In the genomic region with DNA sequence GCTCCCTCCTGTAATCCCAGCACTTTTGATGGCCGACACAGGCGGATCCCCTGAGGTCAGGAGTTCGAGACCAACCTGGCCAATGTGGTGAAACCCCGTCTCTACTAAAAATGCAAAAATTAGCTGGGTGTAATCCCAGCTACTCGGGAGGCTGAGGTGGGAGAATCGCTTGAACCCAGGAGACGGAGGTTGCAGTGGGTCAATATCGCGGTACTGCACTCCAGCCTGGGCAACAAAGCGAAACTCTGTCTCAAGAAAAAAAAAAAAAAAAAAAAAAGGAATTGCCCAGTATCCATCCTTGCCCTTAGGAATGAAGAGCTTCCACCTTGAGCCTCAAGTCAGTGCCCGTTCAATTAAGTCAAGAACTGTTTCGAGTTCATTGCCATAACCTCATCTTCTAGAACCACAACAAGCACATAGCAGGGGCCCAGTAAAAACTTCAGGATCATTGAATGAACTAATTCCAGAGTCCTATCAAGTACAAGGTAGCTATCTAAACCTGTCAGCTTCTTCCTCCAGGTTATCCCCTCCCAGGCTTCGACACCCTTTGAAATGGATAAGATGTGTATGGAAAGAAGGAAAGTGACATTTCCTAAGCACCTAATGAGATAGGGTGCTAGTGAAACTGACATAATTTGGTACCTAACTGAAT, we compare ENCODE assay signal across 9 cellular contexts. TPM values are rescaled to one million over a fixed set of nuclear protein-coding genes. Genes with fewer than 3 reads are reported as not detected.
DNase-seq lines count a peak whose midpoint lies in the region; ATAC-seq, FAIRE-seq and TF ChIP-seq lines count a peak whose summit lies in the region.
"Had no signal": no experiment of that assay in that cellular context is flagged by ENCODE, and none has a peak within 500 bp of the region (broad histone marks: within the 10 kb centered on the region; RNA-seq: fewer than 3 reads in every experiment).

No MANE protein-coding gene starts in this region.

- no peaks in the 10 kb centered on the region for H3K9me3 ChIP-seq in CD8-positive, alpha-beta memory T cell (ENCODE audit: low read length)
- H3K9me3 ChIP-seq in mucosa of descending colon: no peaks in the 10 kb centered on the region

- POLR2A ChIA-PET in CD8-positive, alpha-beta memory T cell (lab: Charles Lee): interaction anchor here (1.1 to 2.5 kb wide), 2 partner anchors 13 to 154 kb away, joined by 4 to 24 read pairs; partner anchors contain the start of gene ARMC8
- POLR2A ChIA-PET in MCF 10A (lab: Yijun Ruan, JAX): interaction anchor here (0.6 to 5.3 kb wide), 13 partner anchors 10 to 1822 kb away, joined by 3 to 81 read pairs (median 4); partner anchors contain the start of genes ARMC8, DZIP1L, FAIM and MRAS

- H3K9me3 Mint-ChIP-seq in CD8-positive, alpha-beta memory T cell: no peaks in the 10 kb centered on the region
- H3K9me3 Mint-ChIP-seq in MCF 10A (ENCODE audit: unreplicated experiment): no peaks in the 10 kb centered on the region

- H3K4me3 ChIP-seq in CD8-positive, alpha-beta memory T cell (ENCODE audit: low read length): peak overlapping the region; percentile 94
- H3K4me3 ChIP-seq in HL-60 (replicated peaks; ENCODE audit: insufficient read depth, low read length): peak overlapping the region; percentile 92
- peak overlapping the region; percentile 58 for H3K4me3 ChIP-seq in mucosa of descending colon

- peak overlapping the region; percentile 93 to 98 (median 96) for H3K27ac Mint-ChIP-seq in CD8-positive, alpha-beta memory T cell
- peak overlapping the region; percentile 93 for H3K27ac Mint-ChIP-seq in MCF 10A (ENCODE audit: low read depth, unreplicated experiment)

- intact Hi-C loops in MCF 10A (cut with micrococcal nuclease): loop anchor here (1.0 kb wide), 1 partner anchor 106 kb away; no protein-coding TSS in a partner anchor
- intact Hi-C loops in mucosa of descending colon (cut with DNase I, micrococcal nuclease): no loop called here

- peak overlapping the region; percentile 80 for H3K27ac ChIP-seq in CD8-positive, alpha-beta memory T cell (ENCODE audit: low read depth, low read length)
- peak overlapping the region; percentile 87 for H3K27ac ChIP-seq in HL-60 (replicated peaks)

- no peak for TF ChIP-seq POLR2A in GM12891 (IDR thresholded peaks at IDR 0.05; ENCODE audit: low read depth, low read length)

- peaks cover 0 to 38% (median 9%) of the 10 kb centered on the region in 3 donors for H3K36me3 Mint-ChIP-seq in CD8-positive, alpha-beta memory T cell
- peaks cover 26% of the 10 kb centered on the region for H3K36me3 Mint-ChIP-seq in MCF 10A (ENCODE audit: insufficient read depth, unreplicated experiment)

- no peak for FAIRE-seq in GM12891 (lab: Jason Lieb, UNC)

- peaks cover 41 to 51% (median 46%) of the 10 kb centered on the region in 3 donors for H3K4me1 Mint-ChIP-seq in CD8-positive, alpha-beta memory T cell
- H3K4me1 Mint-ChIP-seq in MCF 10A (ENCODE audit: insufficient read depth, unreplicated experiment): peaks cover 12% of the 10 kb centered on the region

- ATAC-seq in mucosa of descending colon (peak; percentile 6), HG02588 (IDR thresholded peaks at IDR 0.05; ENCODE audit: unreplicated experiment) (no peak)

- peak overlapping the region; percentile 94 to 99 (median 99) for H3K4me3 Mint-ChIP-seq in CD8-positive, alpha-beta memory T cell
- H3K4me3 Mint-ChIP-seq in MCF 10A (ENCODE audit: unreplicated experiment): peak overlapping the region; percentile 89

- DNase-seq in CD8-positive, alpha-beta memory T cell: no peak
- DNase-seq in HL-60 (ENCODE audit: low read depth in 1 of 2, low spot score in 1 of 2) (no peak), MCF 10A (ENCODE audit: unreplicated experiment) (no peak), mucosa of descending colon (no peak), GM12891 (ENCODE audit: insufficient read length, low spot score) (no peak), NCI-H1694 treated with DMSO at 0.1 percent for 48 hours (lab: John Stamatoyannopoulos, UW) (no peak)
- no peak for DNase-seq in activated CD4-positive, CD25-positive, alpha-beta regulatory T cell (lab: John Stamatoyannopoulos, UW)

- TF ChIP-seq CTCF in HL-60 (IDR thresholded peaks at IDR 0.05; ENCODE audit: insufficient read depth, low read length) (no peak), MCF 10A (IDR thresholded peaks at IDR 0.05; ENCODE audit: unreplicated experiment) (no peak), mucosa of descending colon (IDR thresholded peaks at IDR 0.05) (no peak)

- CTCF ChIA-PET in CD8-positive, alpha-beta memory T cell (lab: Charles Lee): interaction anchor here (1.0 to 3.0 kb wide), 4 partner anchors 9 to 155 kb away, joined by 3 to 14 read pairs (median 3); partner anchors contain the start of gene ARMC8
- CTCF ChIA-PET in MCF 10A (lab: Yijun Ruan, JAX): interaction anchor here (0.6 to 2.4 kb wide), 11 partner anchors 11 to 1421 kb away, joined by 3 to 5 read pairs (median 3); partner anchors contain the start of gene DZIP1L

- peaks cover 7% of the 10 kb centered on the region for H3K36me3 ChIP-seq in CD8-positive, alpha-beta memory T cell (ENCODE audit: insufficient read depth, low read length)
- H3K36me3 ChIP-seq in mucosa of descending colon (ENCODE audit: low read depth): no peaks in the 10 kb centered on the region

- no peaks in the 10 kb centered on the region for H3K27me3 Mint-ChIP-seq in CD8-positive, alpha-beta memory T cell
- peaks cover 9% of the 10 kb centered on the region for H3K27me3 Mint-ChIP-seq in MCF 10A (ENCODE audit: insufficient read depth, unreplicated experiment)

- peaks cover 26% of the 10 kb centered on the region for H3K4me1 ChIP-seq in CD8-positive, alpha-beta memory T cell (ENCODE audit: insufficient read depth, low read length)
- H3K4me1 ChIP-seq in mucosa of descending colon (ENCODE audit: low read depth): peaks cover 11% of the 10 kb centered on the region

- no peaks in the 10 kb centered on the region for H3K27me3 ChIP-seq in CD8-positive, alpha-beta memory T cell (ENCODE audit: insufficient read depth, low read length, poor library complexity, severe bottlenecking)
- no peaks in the 10 kb centered on the region for H3K27me3 ChIP-seq in HL-60 (ENCODE audit: insufficient read depth, poor library complexity, severe bottlenecking)

- BruUV-seq in MCF 10A (replicated peaks; lab: Mats Ljungman, UMichigan): no TSS peak

TF ChIP-seq in GM12891, 5 proteins besides CTCF, POLR2A, EP300 and RAD21:
- no peak for TF ChIP-seq PAX5 (IDR thresholded peaks at IDR 0.05; ENCODE audit: insufficient read depth, low read length, severe bottlenecking)
- TF ChIP-seq POLR2AphosphoS5 (IDR thresholded peaks at IDR 0.05; ENCODE audit: low read depth, low read length): no peak
- no peak for TF ChIP-seq POU2F2 (IDR thresholded peaks at IDR 0.05; ENCODE audit: low read depth, low read length)
- no peak for TF ChIP-seq TAF1 (IDR thresholded peaks at IDR 0.05; ENCODE audit: low read depth, low read length)
- no peak for TF ChIP-seq SPI1 (IDR thresholded peaks at IDR 0.05; ENCODE audit: low read depth, low read length)

RNA-seq across cellular contexts. Expression of gene DBR1, which starts 0.8 kb away (rescaled TPM):
- 10 to 100 TPM; 25.6 to 29.0 TPM for total RNA-seq in CD8-positive, alpha-beta memory T cell
- 15.0 TPM for polyA plus RNA-seq in CD8-positive, alpha-beta memory T cell
- total RNA-seq in MCF 10A (2022) (12.4 and 13.3 TPM in 2 replicates), mucosa of descending colon (10 to 100 TPM; 10.5 to 11.6 (median 11.6) TPM)
- 7.2 TPM for polyA plus RNA-seq in GM12891 (2012; ENCODE audit: low read depth, missing spikeins)

RNA-seq across cellular contexts. Expression of gene ARMC8, which starts 13.2 kb away (rescaled TPM):
- 10 to 100 TPM; 43.6 to 47.7 TPM for total RNA-seq in CD8-positive, alpha-beta memory T cell
- polyA plus RNA-seq in CD8-positive, alpha-beta memory T cell: 54.4 TPM
- total RNA-seq in MCF 10A (2022) (29.8 and 35.3 TPM in 2 replicates), mucosa of descending colon (10 to 100 TPM; 33.5 to 50.7 (median 48.0) TPM)
- 16.1 TPM for polyA plus RNA-seq in GM12891 (2012; ENCODE audit: low read depth, missing spikeins)

RNA-seq across cellular contexts. Expression of gene A4GNT, which starts 41.7 kb away (rescaled TPM):
- total RNA-seq in CD8-positive, alpha-beta memory T cell: not detected
- not detected for polyA plus RNA-seq in CD8-positive, alpha-beta memory T cell
- not detected in 2 replicates for total RNA-seq in MCF 10A (2022)
- not detected for total RNA-seq in mucosa of descending colon
- not detected for polyA plus RNA-seq in GM12891 (2012; ENCODE audit: low read depth, missing spikeins)
- total RNA-seq: NCI-H460 had no signal

RNA-seq across cellular contexts. Expression of gene DZIP1L, which starts 58.5 kb away (rescaled TPM):
- total RNA-seq in CD8-positive, alpha-beta memory T cell: under 1 TPM in 1 of 2 experiments, not detected in 1; 0.20 TPM
- not detected for polyA plus RNA-seq in CD8-positive, alpha-beta memory T cell
- total RNA-seq in MCF 10A (2022): 6.2 and 11.3 TPM in 2 replicates
- 1 to 10 TPM; 1.8 to 9.2 (median 3.2) TPM for total RNA-seq in mucosa of descending colon
- not detected for polyA plus RNA-seq in GM12891 (2012; ENCODE audit: low read depth, missing spikeins)
